19 cellular contexts compared by ENCODE assay signal in the genomic region with DNA sequence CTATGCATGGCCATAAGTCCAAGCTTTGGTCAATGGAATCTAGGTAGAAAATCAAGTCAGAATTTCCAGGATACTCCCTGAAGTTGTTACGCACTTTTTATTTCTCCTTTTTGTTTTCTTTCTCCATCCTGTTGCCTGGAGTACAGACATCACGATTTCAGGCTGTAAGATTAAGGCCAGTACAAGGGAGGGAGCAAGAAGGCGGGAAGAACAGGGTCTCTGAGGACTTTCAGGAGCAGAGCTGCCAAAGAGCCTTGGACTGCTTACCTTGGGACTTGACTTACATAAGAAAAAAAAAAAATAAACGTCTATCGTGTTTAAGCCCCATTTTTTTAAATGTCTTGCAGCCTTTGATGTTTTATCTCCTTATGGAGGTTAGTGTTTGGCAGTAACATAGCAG.
"Had no signal": no experiment of that assay in that cellular context is flagged by ENCODE, and none has a peak within 500 bp of the region (broad histone marks: within the 10 kb centered on the region; RNA-seq: fewer than 3 reads in every experiment).

No MANE protein-coding gene starts in this region.

- H3K36me3 ChIP-seq: gastrocnemius medialis, neural progenitor cell, ovary, suprapubic skin, tibial nerve, upper lobe of right lung, vagina had no signal

- H3K4me3 Mint-ChIP-seq: natural killer cell; neural progenitor cell; stimulated activated effector memory CD8-positive, alpha-beta T cell treated with anti-CD3 and anti-CD28 coated beads, Interleukin-12 subunit alpha, Interleukin-12 subunit beta, amount 100 ng/mL, for 72 hours had no signal

- H3K9me3 ChIP-seq: gastrocnemius medialis, mucosa of descending colon, ovary, suprapubic skin, tibial nerve, upper lobe of right lung, vagina had no signal

- H3K9me3 Mint-ChIP-seq: natural killer cell; stimulated activated effector memory CD8-positive, alpha-beta T cell treated with anti-CD3 and anti-CD28 coated beads, Interleukin-12 subunit alpha, Interleukin-12 subunit beta, amount 100 ng/mL, for 72 hours had no signal

- H3K4me1 ChIP-seq: gastrocnemius medialis, suprapubic skin, upper lobe of right lung, vagina had no signal

- H3K36me3 Mint-ChIP-seq: natural killer cell; neural progenitor cell; stimulated activated effector memory CD8-positive, alpha-beta T cell treated with anti-CD3 and anti-CD28 coated beads, Interleukin-12 subunit alpha, Interleukin-12 subunit beta, amount 100 ng/mL, for 72 hours had no signal

- H3K27me3 ChIP-seq: gastrocnemius medialis, neural progenitor cell, ovary, tibial nerve, vagina had no signal

- H3K4me3 ChIP-seq: gastrocnemius medialis, mucosa of descending colon, neural progenitor cell, ovary, suprapubic skin, tibial nerve, upper lobe of right lung, vagina had no signal

- H3K27ac ChIP-seq: gastrocnemius medialis, neural progenitor cell, ovary, suprapubic skin, tibial nerve, upper lobe of right lung, vagina had no signal

- H3K4me2 ChIP-seq: neural progenitor cell had no signal

- H3K27ac Mint-ChIP-seq: neural progenitor cell; stimulated activated effector memory CD8-positive, alpha-beta T cell treated with anti-CD3 and anti-CD28 coated beads, Interleukin-12 subunit alpha, Interleukin-12 subunit beta, amount 100 ng/mL, for 72 hours had no signal

- DNase-seq: effector memory CD4-positive, alpha-beta T cell; gastrocnemius medialis; kidney; left cardiac atrium; mucosa of descending colon; natural killer cell; nucleus accumbens; right cardiac atrium; stimulated activated CD4-positive, alpha-beta T cell treated with anti-CD3 and anti-CD28 coated beads, Interleukin-4, amount 100 ng/mL, for 1 hour; stimulated activated CD8-positive, alpha-beta memory T cell treated with anti-CD3 and anti-CD28 coated beads, Interleukin-4, amount 100 ng/mL, for 48 hours; stimulated activated naive CD8-positive, alpha-beta T cell treated with anti-CD3 and anti-CD28 coated beads, Interleukin-15, Interleukin-2, amounts not matched to agents 100 U/mL and 50 U/mL, for 24 hours; upper lobe of right lung had no signal

- ATAC-seq: esophagus mucosa; gastrocnemius medialis; left cardiac atrium; mucosa of descending colon; stimulated activated effector memory CD8-positive, alpha-beta T cell treated with anti-CD3 and anti-CD28 coated beads, Interleukin-12 subunit alpha, Interleukin-12 subunit beta, amount 100 ng/mL, for 72 hours; stimulated activated naive CD8-positive, alpha-beta T cell treated with anti-CD3 and anti-CD28 coated beads, Interleukin-15, Interleukin-2, amounts not matched to agents 100 U/mL and 50 U/mL, for 24 hours; upper lobe of right lung had no signal
